3 cellular contexts compared by ENCODE assay signal in the genomic region with DNA sequence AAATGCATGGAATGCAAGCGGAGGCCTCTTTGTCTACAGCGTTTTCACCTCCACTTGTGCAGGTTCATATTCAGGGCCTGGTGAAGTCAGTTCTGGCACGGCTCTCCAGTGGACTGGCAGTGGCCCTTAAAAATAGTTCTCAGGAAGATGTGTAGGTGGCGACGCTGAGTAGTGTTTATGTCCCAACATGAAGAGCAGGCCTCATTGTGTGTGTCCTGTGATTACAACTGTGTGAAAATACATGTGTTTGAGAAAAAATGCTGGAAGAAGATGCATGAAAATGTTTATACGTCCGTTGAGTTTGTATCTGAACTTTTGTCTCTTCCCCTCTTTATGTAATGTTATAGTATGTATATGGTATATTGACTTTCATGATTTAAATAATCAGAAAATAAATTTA.
TF ChIP-seq lines count a peak whose summit lies in the region.

No MANE protein-coding gene starts in this region.

TF ChIP-seq in HEK293T, 16 proteins besides CTCF, POLR2A, EP300 and RAD21:
- TF ChIP-seq, protein P1, sequence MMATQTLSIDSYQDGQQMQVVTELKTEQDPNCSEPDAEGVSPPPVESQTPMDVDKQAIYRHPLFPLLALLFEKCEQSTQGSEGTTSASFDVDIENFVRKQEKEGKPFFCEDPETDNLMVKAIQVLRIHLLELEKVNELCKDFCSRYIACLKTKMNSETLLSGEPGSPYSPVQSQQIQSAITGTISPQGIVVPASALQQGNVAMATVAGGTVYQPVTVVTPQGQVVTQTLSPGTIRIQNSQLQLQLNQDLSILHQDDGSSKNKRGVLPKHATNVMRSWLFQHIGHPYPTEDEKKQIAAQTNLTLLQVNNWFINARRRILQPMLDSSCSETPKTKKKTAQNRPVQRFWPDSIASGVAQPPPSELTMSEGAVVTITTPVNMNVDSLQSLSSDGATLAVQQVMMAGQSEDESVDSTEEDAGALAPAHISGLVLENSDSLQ (IDR thresholded peaks at IDR 0.05), result no peak
- TF ChIP-seq SUZ12 (IDR thresholded peaks at IDR 0.05), result no peak
- no peak for TF ChIP-seq CTBP1 (IDR thresholded peaks at IDR 0.05; ENCODE audit: borderline replicate concordance)
- no peak for TF ChIP-seq NFRKB (IDR thresholded peaks at IDR 0.05)
- TF ChIP-seq L3MBTL2 (conservative IDR thresholded peaks at IDR 0.05), result no peak
- no peak for TF ChIP-seq ZNF384 (IDR thresholded peaks at IDR 0.05)
- TF ChIP-seq HDGF (IDR thresholded peaks at IDR 0.05; ENCODE audit: borderline replicate concordance), result no peak
- no peak for TF ChIP-seq ELF4 (IDR thresholded peaks at IDR 0.05)
- TF ChIP-seq FOXK2 (IDR thresholded peaks at IDR 0.05), result no peak
- no peak for TF ChIP-seq ARNT (IDR thresholded peaks at IDR 0.05)
- no peak for TF ChIP-seq TARDBP (IDR thresholded peaks at IDR 0.05)
- TF ChIP-seq SP1 (IDR thresholded peaks at IDR 0.05), result no peak
- no peak for TF ChIP-seq FOXM1 (IDR thresholded peaks at IDR 0.05; ENCODE audit: borderline replicate concordance)
- TF ChIP-seq FOXA1 (IDR thresholded peaks at IDR 0.05), result no peak
- TF ChIP-seq LEF1 (IDR thresholded peaks at IDR 0.05; ENCODE audit: borderline replicate concordance), result no peak
- TF ChIP-seq BHLHE40 (IDR thresholded peaks at IDR 0.05; ENCODE audit: borderline replicate concordance), result no peak

TF ChIP-seq in K562, 482 proteins besides CTCF, POLR2A, EP300 and RAD21:
- TF ChIP-seq MED1 (CRISPR knock-in tag; IDR thresholded peaks at IDR 0.05; ENCODE audit: borderline replicate concordance) (no peak), SMC3 (conservative IDR thresholded peaks at IDR 0.05; ENCODE audit: insufficient read depth, low read depth, low read length) (peak; percentile 46; the same call in 1 of the 2 replicates), HDAC6 (IDR thresholded peaks at IDR 0.05; ENCODE audit: low read depth, low read length) (no peak), TAF1 (IDR thresholded peaks at IDR 0.05; ENCODE audit: control insufficient read depth, extremely low read depth, insufficient read depth, low read length, severe bottlenecking) (no peak), ZEB2 (IDR thresholded peaks at IDR 0.05) (no peak), ZNF197 (CRISPR knock-in tag; IDR thresholded peaks at IDR 0.05; ENCODE audit: low read depth) (no peak), NFE2 (IDR thresholded peaks at IDR 0.05; ENCODE audit: low read depth) (no peak), TCF3 (CRISPR knock-in tag; IDR thresholded peaks at IDR 0.05) (peak; percentile 14; the same call in 1 of the 2 replicates), FOXK2 (conservative IDR thresholded peaks at IDR 0.05 in 1 of 2, IDR thresholded peaks at IDR 0.05 in 1 of 2; ENCODE audit: low read depth in 2 of 2) (peak; percentile 27 to 38; a peak in 2 of 4 replicates), RBBP5 (IDR thresholded peaks at IDR 0.05; ENCODE audit: borderline replicate concordance, insufficient read depth, low read length, poor library complexity, severe bottlenecking) (no peak), KLF16 (IDR thresholded peaks at IDR 0.05) (no peak), RBM15 (IDR thresholded peaks at IDR 0.05; ENCODE audit: insufficient read depth, low read length) (no peak), NR2F6 (CRISPR knock-in tag; IDR thresholded peaks at IDR 0.05) (no peak), CBX3 (IDR thresholded peaks at IDR 0.05; ENCODE audit: borderline replicate concordance in 1 of 2, low read length in 2 of 2) (no peak), ETV1 (tag; conservative IDR thresholded peaks at IDR 0.05; ENCODE audit: low read depth) (0 out of 2 replicates have a peak, but pooled peaks have one; percentile 23)
- TF ChIP-seq, protein P2, sequence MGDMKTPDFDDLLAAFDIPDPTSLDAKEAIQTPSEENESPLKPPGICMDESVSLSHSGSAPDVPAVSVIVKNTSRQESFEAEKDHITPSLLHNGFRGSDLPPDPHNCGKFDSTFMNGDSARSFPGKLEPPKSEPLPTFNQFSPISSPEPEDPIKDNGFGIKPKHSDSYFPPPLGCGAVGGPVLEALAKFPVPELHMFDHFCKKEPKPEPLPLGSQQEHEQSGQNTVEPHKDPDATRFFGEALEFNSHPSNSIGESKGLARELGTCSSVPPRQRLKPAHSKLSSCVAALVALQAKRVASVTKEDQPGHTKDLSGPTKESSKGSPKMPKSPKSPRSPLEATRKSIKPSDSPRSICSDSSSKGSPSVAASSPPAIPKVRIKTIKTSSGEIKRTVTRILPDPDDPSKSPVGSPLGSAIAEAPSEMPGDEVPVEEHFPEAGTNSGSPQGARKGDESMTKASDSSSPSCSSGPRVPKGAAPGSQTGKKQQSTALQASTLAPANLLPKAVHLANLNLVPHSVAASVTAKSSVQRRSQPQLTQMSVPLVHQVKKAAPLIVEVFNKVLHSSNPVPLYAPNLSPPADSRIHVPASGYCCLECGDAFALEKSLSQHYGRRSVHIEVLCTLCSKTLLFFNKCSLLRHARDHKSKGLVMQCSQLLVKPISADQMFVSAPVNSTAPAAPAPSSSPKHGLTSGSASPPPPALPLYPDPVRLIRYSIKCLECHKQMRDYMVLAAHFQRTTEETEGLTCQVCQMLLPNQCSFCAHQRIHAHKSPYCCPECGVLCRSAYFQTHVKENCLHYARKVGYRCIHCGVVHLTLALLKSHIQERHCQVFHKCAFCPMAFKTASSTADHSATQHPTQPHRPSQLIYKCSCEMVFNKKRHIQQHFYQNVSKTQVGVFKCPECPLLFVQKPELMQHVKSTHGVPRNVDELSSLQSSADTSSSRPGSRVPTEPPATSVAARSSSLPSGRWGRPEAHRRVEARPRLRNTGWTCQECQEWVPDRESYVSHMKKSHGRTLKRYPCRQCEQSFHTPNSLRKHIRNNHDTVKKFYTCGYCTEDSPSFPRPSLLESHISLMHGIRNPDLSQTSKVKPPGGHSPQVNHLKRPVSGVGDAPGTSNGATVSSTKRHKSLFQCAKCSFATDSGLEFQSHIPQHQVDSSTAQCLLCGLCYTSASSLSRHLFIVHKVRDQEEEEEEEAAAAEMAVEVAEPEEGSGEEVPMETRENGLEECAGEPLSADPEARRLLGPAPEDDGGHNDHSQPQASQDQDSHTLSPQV (IDR thresholded peaks at IDR 0.05), result 0 out of 2 replicates have a peak, but pooled peaks have one; percentile 31
- TF ChIP-seq, protein P3, sequence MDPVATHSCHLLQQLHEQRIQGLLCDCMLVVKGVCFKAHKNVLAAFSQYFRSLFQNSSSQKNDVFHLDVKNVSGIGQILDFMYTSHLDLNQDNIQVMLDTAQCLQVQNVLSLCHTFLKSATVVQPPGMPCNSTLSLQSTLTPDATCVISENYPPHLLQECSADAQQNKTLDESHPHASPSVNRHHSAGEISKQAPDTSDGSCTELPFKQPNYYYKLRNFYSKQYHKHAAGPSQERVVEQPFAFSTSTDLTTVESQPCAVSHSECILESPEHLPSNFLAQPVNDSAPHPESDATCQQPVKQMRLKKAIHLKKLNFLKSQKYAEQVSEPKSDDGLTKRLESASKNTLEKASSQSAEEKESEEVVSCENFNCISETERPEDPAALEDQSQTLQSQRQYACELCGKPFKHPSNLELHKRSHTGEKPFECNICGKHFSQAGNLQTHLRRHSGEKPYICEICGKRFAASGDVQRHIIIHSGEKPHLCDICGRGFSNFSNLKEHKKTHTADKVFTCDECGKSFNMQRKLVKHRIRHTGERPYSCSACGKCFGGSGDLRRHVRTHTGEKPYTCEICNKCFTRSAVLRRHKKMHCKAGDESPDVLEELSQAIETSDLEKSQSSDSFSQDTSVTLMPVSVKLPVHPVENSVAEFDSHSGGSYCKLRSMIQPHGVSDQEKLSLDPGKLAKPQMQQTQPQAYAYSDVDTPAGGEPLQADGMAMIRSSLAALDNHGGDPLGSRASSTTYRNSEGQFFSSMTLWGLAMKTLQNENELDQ (CRISPR knock-in tag; IDR thresholded peaks at IDR 0.05; ENCODE audit: borderline replicate concordance), result no peak

TF ChIP-seq in liver, 16 proteins besides CTCF, POLR2A, EP300 and RAD21:
- peak; percentile 25 to 32 for TF ChIP-seq HNF4A (conservative IDR thresholded peaks at IDR 0.05)
- peak; percentile 18 for TF ChIP-seq SP1 (IDR thresholded peaks at IDR 0.05)
- TF ChIP-seq, protein P4, sequence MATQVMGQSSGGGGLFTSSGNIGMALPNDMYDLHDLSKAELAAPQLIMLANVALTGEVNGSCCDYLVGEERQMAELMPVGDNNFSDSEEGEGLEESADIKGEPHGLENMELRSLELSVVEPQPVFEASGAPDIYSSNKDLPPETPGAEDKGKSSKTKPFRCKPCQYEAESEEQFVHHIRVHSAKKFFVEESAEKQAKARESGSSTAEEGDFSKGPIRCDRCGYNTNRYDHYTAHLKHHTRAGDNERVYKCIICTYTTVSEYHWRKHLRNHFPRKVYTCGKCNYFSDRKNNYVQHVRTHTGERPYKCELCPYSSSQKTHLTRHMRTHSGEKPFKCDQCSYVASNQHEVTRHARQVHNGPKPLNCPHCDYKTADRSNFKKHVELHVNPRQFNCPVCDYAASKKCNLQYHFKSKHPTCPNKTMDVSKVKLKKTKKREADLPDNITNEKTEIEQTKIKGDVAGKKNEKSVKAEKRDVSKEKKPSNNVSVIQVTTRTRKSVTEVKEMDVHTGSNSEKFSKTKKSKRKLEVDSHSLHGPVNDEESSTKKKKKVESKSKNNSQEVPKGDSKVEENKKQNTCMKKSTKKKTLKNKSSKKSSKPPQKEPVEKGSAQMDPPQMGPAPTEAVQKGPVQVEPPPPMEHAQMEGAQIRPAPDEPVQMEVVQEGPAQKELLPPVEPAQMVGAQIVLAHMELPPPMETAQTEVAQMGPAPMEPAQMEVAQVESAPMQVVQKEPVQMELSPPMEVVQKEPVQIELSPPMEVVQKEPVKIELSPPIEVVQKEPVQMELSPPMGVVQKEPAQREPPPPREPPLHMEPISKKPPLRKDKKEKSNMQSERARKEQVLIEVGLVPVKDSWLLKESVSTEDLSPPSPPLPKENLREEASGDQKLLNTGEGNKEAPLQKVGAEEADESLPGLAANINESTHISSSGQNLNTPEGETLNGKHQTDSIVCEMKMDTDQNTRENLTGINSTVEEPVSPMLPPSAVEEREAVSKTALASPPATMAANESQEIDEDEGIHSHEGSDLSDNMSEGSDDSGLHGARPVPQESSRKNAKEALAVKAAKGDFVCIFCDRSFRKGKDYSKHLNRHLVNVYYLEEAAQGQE (IDR thresholded peaks at IDR 0.05), result no peak
- TF ChIP-seq RXRA (IDR thresholded peaks at IDR 0.05), result peak; percentile 46 to 48
